1 cellular context compared by ENCODE assay signal in genomic region chr7:98250789-98251188, GRCh38.
A peak's percentile ranks its signal among the peaks of the same experiment; 100 is the strongest.
TF ChIP-seq lines count a peak whose summit lies in the region.

No MANE protein-coding gene starts in this region.

TF ChIP-seq in HepG2, 621 proteins besides CTCF, POLR2A, EP300 and RAD21 (continues in another document):
- no peak for TF ChIP-seq USF2 (IDR thresholded peaks at IDR 0.05; ENCODE audit: low read depth, low read length)
- TF ChIP-seq USF2 (CRISPR knock-in tag; IDR thresholded peaks at IDR 0.05; ENCODE audit: borderline replicate concordance) = no peak
- no peak for TF ChIP-seq ZNF468 (CRISPR knock-in tag; IDR thresholded peaks at IDR 0.05)
- no peak for TF ChIP-seq ZNF205 (CRISPR knock-in tag; IDR thresholded peaks at IDR 0.05)
- TF ChIP-seq ZSCAN12 (CRISPR knock-in tag; IDR thresholded peaks at IDR 0.05) = no peak
- TF ChIP-seq NCOA2 (CRISPR knock-in tag; IDR thresholded peaks at IDR 0.05) = no peak
- TF ChIP-seq HOXA9 (CRISPR knock-in tag; IDR thresholded peaks at IDR 0.05; ENCODE audit: borderline replicate concordance) = no peak
- no peak for TF ChIP-seq TOE1 (CRISPR knock-in tag; IDR thresholded peaks at IDR 0.05)
- no peak for TF ChIP-seq PRDM15 (CRISPR knock-in tag; IDR thresholded peaks at IDR 0.05)
- no peak for TF ChIP-seq FOSL1 (CRISPR knock-in tag; IDR thresholded peaks at IDR 0.05; ENCODE audit: borderline replicate concordance)
- TF ChIP-seq CREB1 (IDR thresholded peaks at IDR 0.05) = no peak
- peak; percentile 73 for TF ChIP-seq CREB1 (CRISPR knock-in tag; IDR thresholded peaks at IDR 0.05)
- TF ChIP-seq SP2 (CRISPR knock-in tag; IDR thresholded peaks at IDR 0.05) = no peak
- TF ChIP-seq NFKBIZ (CRISPR knock-in tag; IDR thresholded peaks at IDR 0.05) = no peak
- no peak for TF ChIP-seq HMG20B (CRISPR knock-in tag; conservative IDR thresholded peaks at IDR 0.05)
- TF ChIP-seq, protein P1, sequence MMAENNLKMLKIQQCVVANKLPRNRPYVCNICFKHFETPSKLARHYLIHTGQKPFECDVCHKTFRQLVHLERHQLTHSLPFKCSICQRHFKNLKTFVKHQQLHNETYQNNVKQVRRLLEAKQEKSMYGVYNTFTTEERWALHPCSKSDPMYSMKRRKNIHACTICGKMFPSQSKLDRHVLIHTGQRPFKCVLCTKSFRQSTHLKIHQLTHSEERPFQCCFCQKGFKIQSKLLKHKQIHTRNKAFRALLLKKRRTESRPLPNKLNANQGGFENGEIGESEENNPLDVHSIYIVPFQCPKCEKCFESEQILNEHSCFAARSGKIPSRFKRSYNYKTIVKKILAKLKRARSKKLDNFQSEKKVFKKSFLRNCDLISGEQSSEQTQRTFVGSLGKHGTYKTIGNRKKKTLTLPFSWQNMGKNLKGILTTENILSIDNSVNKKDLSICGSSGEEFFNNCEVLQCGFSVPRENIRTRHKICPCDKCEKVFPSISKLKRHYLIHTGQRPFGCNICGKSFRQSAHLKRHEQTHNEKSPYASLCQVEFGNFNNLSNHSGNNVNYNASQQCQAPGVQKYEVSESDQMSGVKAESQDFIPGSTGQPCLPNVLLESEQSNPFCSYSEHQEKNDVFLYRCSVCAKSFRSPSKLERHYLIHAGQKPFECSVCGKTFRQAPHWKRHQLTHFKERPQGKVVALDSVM (CRISPR knock-in tag; IDR thresholded peaks at IDR 0.05) = peak; percentile 27; the same call in 1 of the 2 replicates
- no peak for TF ChIP-seq ZNF839 (CRISPR knock-in tag; IDR thresholded peaks at IDR 0.05; ENCODE audit: borderline replicate concordance)
- TF ChIP-seq RFX1 (IDR thresholded peaks at IDR 0.05) = no peak
- TF ChIP-seq, protein P2, sequence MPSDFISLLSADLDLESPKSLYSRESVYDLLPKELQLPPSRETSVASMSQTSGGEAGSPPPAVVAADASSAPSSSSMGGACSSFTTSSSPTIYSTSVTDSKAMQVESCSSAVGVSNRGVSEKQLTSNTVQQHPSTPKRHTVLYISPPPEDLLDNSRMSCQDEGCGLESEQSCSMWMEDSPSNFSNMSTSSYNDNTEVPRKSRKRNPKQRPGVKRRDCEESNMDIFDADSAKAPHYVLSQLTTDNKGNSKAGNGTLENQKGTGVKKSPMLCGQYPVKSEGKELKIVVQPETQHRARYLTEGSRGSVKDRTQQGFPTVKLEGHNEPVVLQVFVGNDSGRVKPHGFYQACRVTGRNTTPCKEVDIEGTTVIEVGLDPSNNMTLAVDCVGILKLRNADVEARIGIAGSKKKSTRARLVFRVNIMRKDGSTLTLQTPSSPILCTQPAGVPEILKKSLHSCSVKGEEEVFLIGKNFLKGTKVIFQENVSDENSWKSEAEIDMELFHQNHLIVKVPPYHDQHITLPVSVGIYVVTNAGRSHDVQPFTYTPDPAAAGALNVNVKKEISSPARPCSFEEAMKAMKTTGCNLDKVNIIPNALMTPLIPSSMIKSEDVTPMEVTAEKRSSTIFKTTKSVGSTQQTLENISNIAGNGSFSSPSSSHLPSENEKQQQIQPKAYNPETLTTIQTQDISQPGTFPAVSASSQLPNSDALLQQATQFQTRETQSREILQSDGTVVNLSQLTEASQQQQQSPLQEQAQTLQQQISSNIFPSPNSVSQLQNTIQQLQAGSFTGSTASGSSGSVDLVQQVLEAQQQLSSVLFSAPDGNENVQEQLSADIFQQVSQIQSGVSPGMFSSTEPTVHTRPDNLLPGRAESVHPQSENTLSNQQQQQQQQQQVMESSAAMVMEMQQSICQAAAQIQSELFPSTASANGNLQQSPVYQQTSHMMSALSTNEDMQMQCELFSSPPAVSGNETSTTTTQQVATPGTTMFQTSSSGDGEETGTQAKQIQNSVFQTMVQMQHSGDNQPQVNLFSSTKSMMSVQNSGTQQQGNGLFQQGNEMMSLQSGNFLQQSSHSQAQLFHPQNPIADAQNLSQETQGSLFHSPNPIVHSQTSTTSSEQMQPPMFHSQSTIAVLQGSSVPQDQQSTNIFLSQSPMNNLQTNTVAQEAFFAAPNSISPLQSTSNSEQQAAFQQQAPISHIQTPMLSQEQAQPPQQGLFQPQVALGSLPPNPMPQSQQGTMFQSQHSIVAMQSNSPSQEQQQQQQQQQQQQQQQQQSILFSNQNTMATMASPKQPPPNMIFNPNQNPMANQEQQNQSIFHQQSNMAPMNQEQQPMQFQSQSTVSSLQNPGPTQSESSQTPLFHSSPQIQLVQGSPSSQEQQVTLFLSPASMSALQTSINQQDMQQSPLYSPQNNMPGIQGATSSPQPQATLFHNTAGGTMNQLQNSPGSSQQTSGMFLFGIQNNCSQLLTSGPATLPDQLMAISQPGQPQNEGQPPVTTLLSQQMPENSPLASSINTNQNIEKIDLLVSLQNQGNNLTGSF (CRISPR knock-in tag; IDR thresholded peaks at IDR 0.05) = no peak
- TF ChIP-seq, protein P3, sequence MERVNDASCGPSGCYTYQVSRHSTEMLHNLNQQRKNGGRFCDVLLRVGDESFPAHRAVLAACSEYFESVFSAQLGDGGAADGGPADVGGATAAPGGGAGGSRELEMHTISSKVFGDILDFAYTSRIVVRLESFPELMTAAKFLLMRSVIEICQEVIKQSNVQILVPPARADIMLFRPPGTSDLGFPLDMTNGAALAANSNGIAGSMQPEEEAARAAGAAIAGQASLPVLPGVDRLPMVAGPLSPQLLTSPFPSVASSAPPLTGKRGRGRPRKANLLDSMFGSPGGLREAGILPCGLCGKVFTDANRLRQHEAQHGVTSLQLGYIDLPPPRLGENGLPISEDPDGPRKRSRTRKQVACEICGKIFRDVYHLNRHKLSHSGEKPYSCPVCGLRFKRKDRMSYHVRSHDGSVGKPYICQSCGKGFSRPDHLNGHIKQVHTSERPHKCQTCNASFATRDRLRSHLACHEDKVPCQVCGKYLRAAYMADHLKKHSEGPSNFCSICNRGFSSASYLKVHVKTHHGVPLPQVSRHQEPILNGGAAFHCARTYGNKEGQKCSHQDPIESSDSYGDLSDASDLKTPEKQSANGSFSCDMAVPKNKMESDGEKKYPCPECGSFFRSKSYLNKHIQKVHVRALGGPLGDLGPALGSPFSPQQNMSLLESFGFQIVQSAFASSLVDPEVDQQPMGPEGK (CRISPR knock-in tag; IDR thresholded peaks at IDR 0.05) = peak; percentile 35; the same call in 1 of the 2 replicates
- peak; percentile 46; the same call in 1 of the 2 replicates for TF ChIP-seq ETV5 (CRISPR knock-in tag; IDR thresholded peaks at IDR 0.05; ENCODE audit: borderline replicate concordance)
- TF ChIP-seq CEBPB (IDR thresholded peaks at IDR 0.05; ENCODE audit: borderline replicate concordance, low read depth, low read length) = no peak
- TF ChIP-seq TFDP1 (CRISPR knock-in tag; IDR thresholded peaks at IDR 0.05; ENCODE audit: borderline replicate concordance) = no peak
- TF ChIP-seq FLYWCH1 (CRISPR knock-in tag; IDR thresholded peaks at IDR 0.05) = no peak
- TF ChIP-seq MED1 (CRISPR knock-in tag; IDR thresholded peaks at IDR 0.05) = 0 out of 2 replicates have a peak, but pooled peaks have one; percentile 8
- TF ChIP-seq, protein P4, sequence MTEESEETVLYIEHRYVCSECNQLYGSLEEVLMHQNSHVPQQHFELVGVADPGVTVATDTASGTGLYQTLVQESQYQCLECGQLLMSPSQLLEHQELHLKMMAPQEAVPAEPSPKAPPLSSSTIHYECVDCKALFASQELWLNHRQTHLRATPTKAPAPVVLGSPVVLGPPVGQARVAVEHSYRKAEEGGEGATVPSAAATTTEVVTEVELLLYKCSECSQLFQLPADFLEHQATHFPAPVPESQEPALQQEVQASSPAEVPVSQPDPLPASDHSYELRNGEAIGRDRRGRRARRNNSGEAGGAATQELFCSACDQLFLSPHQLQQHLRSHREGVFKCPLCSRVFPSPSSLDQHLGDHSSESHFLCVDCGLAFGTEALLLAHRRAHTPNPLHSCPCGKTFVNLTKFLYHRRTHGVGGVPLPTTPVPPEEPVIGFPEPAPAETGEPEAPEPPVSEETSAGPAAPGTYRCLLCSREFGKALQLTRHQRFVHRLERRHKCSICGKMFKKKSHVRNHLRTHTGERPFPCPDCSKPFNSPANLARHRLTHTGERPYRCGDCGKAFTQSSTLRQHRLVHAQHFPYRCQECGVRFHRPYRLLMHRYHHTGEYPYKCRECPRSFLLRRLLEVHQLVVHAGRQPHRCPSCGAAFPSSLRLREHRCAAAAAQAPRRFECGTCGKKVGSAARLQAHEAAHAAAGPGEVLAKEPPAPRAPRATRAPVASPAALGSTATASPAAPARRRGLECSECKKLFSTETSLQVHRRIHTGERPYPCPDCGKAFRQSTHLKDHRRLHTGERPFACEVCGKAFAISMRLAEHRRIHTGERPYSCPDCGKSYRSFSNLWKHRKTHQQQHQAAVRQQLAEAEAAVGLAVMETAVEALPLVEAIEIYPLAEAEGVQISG (CRISPR knock-in tag; IDR thresholded peaks at IDR 0.05) = peak; percentile 36; the same call in 1 of the 2 replicates
- TF ChIP-seq FOXP4 (CRISPR knock-in tag; IDR thresholded peaks at IDR 0.05) = peak; percentile 38; the same call in 1 of the 2 replicates
- no peak for TF ChIP-seq TAF1 (CRISPR knock-in tag; IDR thresholded peaks at IDR 0.05)
- TF ChIP-seq NR2F6 (IDR thresholded peaks at IDR 0.05) = peak; percentile 22; the same call in 1 of the 2 replicates
- TF ChIP-seq NR2F6 (CRISPR knock-in tag; IDR thresholded peaks at IDR 0.05) = peak; percentile 27; the same call in 1 of the 2 replicates
- TF ChIP-seq ZBTB14 (CRISPR knock-in tag; IDR thresholded peaks at IDR 0.05) = no peak
